ENCODE assay signal across 8 cellular contexts in the genomic region with DNA sequence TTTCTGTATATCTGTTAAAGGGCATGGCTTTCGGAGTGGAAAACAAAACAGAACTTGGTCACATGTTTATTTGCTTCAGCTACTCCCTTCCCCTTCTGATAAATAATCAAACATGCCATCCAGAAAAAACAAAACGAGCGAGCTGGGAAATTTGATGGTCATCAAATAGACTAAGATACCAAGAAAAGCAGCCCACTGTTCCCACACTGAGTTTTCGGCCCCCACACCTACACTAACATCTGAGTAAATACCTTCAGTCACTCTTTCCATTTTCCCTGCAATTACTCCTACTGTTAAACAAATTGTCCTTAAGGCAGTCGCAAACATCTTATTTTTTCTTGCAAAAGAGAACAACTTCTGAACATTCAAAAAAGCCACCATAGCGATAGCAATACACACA.
DNase-seq lines count a peak whose midpoint lies in the region; ATAC-seq and TF ChIP-seq lines count a peak whose summit lies in the region.

No MANE protein-coding gene starts in this region.

- no peak for ATAC-seq in SK-N-SH treated with all-trans-retinoic acid at 6 μM for 48 hours
- ATAC-seq in stimulated activated naive CD8-positive, alpha-beta T cell treated with anti-CD3 and anti-CD28 coated beads, Interleukin-15, amount 100 ng/mL, for 72 hours, result no peak
- no peak for ATAC-seq in GM21737 (IDR thresholded peaks at IDR 0.05; ENCODE audit: unreplicated experiment)

- DNase-seq in SK-N-SH (no peak), iris pigment epithelial cell (ENCODE audit: low read depth) (peak; percentile 54), NCI-H2227 treated with DMSO at 0.1 percent for 48 hours (lab: John Stamatoyannopoulos, UW) (no peak), cerebellar nuclear complex (lab: John Stamatoyannopoulos, UW) (no peak)
- DNase-seq in stimulated activated naive CD8-positive, alpha-beta T cell treated with anti-CD3 and anti-CD28 coated beads, Interleukin-15, amount 100 ng/mL, for 72 hours, result no peak

- H3K27me3 Mint-ChIP-seq in activated naive CD4-positive, alpha-beta T cell treated with anti-CD3 and anti-CD28 coated beads, Interleukin-2, amount 50 U/mL, for 24 hours, result no peaks in the 10 kb centered on the region
- H3K27me3 Mint-ChIP-seq in stimulated activated naive CD8-positive, alpha-beta T cell treated with anti-CD3 and anti-CD28 coated beads, Interleukin-15, amount 100 ng/mL, for 72 hours, result no peaks in the 10 kb centered on the region

- no peak for TF ChIP-seq RAD21 in SK-N-SH (IDR thresholded peaks at IDR 0.05; ENCODE audit: low read length)

- no peaks in the 10 kb centered on the region for H3K27me3 ChIP-seq in SK-N-SH (ENCODE audit: insufficient read depth)

- H2AFZ ChIP-seq in SK-N-SH (ENCODE audit: low read depth), result no peak overlapping the region

- no peaks in the 10 kb centered on the region for H3K9me3 Mint-ChIP-seq in activated naive CD4-positive, alpha-beta T cell treated with anti-CD3 and anti-CD28 coated beads, Interleukin-2, amount 50 U/mL, for 24 hours
- H3K9me3 Mint-ChIP-seq in stimulated activated naive CD8-positive, alpha-beta T cell treated with anti-CD3 and anti-CD28 coated beads, Interleukin-15, amount 100 ng/mL, for 72 hours, result no peaks in the 10 kb centered on the region

- CTCF ChIA-PET in SK-N-SH (lab: Yijun Ruan, JAX), result interaction anchor here (0.6 kb wide), 1 partner anchor 122 kb away, joined by 3 read pairs; no protein-coding TSS in a partner anchor

- WGBS in SK-N-SH (ENCODE audit: low lambda C conversion rate), result 80% methylated on average over 6 of the region's 6 CpGs

- no peaks in the 10 kb centered on the region for H3K9me3 ChIP-seq in SK-N-SH

- H3K4me3 Mint-ChIP-seq in activated naive CD4-positive, alpha-beta T cell treated with anti-CD3 and anti-CD28 coated beads, Interleukin-2, amount 50 U/mL, for 24 hours, result peak overlapping the region; percentile 98
- peak overlapping the region; percentile 81 to 91 for H3K4me3 Mint-ChIP-seq in stimulated activated naive CD8-positive, alpha-beta T cell treated with anti-CD3 and anti-CD28 coated beads, Interleukin-15, amount 100 ng/mL, for 72 hours

- peak overlapping the region; percentile 79; the same call in 1 of the 2 replicates for H3K4me2 ChIP-seq in SK-N-SH

- peaks cover 0 to 7% of the 10 kb centered on the region in 2 experiments for H3K36me3 ChIP-seq in SK-N-SH (replicated peaks in 1 of 2; ENCODE audit: control insufficient read depth in 1 of 2, insufficient read depth in 2 of 2, low read length in 1 of 2)

- H4K20me1 ChIP-seq in SK-N-SH (ENCODE audit: insufficient read depth), result no peaks in the 10 kb centered on the region

- H3K9me2 ChIP-seq in SK-N-SH, result no peaks in the 10 kb centered on the region

- peaks cover 0 to 12% of the 10 kb centered on the region in 2 experiments; a peak in 3 of 4 replicates for H3K4me1 ChIP-seq in SK-N-SH (ENCODE audit: control insufficient read depth in 1 of 2, insufficient read depth in 2 of 2, low read depth in 1 of 2, low read length in 1 of 2)

- no peak overlapping the region for H3K4me3 ChIP-seq in SK-N-SH (ENCODE audit: low read depth in 2 of 2, low read length in 1 of 2)

- H3K79me2 ChIP-seq in SK-N-SH (ENCODE audit: insufficient read depth), result peaks cover 43% of the 10 kb centered on the region

- POLR2A ChIA-PET in SK-N-SH (lab: Yijun Ruan, JAX), result no interaction called here

- H3K36me3 Mint-ChIP-seq in activated naive CD4-positive, alpha-beta T cell treated with anti-CD3 and anti-CD28 coated beads, Interleukin-2, amount 50 U/mL, for 24 hours, result peaks cover 18% of the 10 kb centered on the region

- peak overlapping the region; percentile 78; the same call in 1 of the 2 replicates for H3K9ac ChIP-seq in SK-N-SH

- H3K4me1 Mint-ChIP-seq in activated naive CD4-positive, alpha-beta T cell treated with anti-CD3 and anti-CD28 coated beads, Interleukin-2, amount 50 U/mL, for 24 hours, result peaks cover 69% of the 10 kb centered on the region
- H3K4me1 Mint-ChIP-seq in stimulated activated naive CD8-positive, alpha-beta T cell treated with anti-CD3 and anti-CD28 coated beads, Interleukin-15, amount 100 ng/mL, for 72 hours, result peaks cover 65% of the 10 kb centered on the region

- H3K27ac Mint-ChIP-seq in activated naive CD4-positive, alpha-beta T cell treated with anti-CD3 and anti-CD28 coated beads, Interleukin-2, amount 50 U/mL, for 24 hours, result peak overlapping the region; percentile 100
- peak overlapping the region; percentile 98 for H3K27ac Mint-ChIP-seq in stimulated activated naive CD8-positive, alpha-beta T cell treated with anti-CD3 and anti-CD28 coated beads, Interleukin-15, amount 100 ng/mL, for 72 hours

- no peak for TF ChIP-seq CTCF in SK-N-SH (IDR thresholded peaks at IDR 0.05)

- peaks cover 7% of the 10 kb centered on the region for H3F3A ChIP-seq in SK-N-SH (replicated peaks; ENCODE audit: insufficient read depth)

- TF ChIP-seq EP300 in SK-N-SH (IDR thresholded peaks at IDR 0.05; ENCODE audit: borderline replicate concordance in 1 of 2, low read depth in 1 of 2, low read length in 1 of 2), result no peak

- peak overlapping the region in 1 of 2 experiments; percentile 88; a peak in 2 of 4 replicates for H3K27ac ChIP-seq in SK-N-SH (ENCODE audit: low read depth in 2 of 2, low read length in 1 of 2)

TF ChIP-seq in SK-N-SH, 30 proteins besides CTCF, POLR2A, EP300 and RAD21:
- no peak for TF ChIP-seq YY1 (IDR thresholded peaks at IDR 0.05; ENCODE audit: low read depth)
- TF ChIP-seq, protein P1, sequence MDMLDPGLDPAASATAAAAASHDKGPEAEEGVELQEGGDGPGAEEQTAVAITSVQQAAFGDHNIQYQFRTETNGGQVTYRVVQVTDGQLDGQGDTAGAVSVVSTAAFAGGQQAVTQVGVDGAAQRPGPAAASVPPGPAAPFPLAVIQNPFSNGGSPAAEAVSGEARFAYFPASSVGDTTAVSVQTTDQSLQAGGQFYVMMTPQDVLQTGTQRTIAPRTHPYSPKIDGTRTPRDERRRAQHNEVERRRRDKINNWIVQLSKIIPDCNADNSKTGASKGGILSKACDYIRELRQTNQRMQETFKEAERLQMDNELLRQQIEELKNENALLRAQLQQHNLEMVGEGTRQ (IDR thresholded peaks at IDR 0.05; ENCODE audit: borderline replicate concordance, low read depth, low read length), result no peak

TF ChIP-seq in SK-N-SH treated with all-trans-retinoic acid at 6 μM for 48 hours, 23 proteins besides CTCF, POLR2A, EP300 and RAD21:
- TF ChIP-seq OSR1 (CRISPR knock-in tag; IDR thresholded peaks at IDR 0.05) (no peak), ZNF70 (CRISPR knock-in tag; IDR thresholded peaks at IDR 0.05) (no peak), TOX (CRISPR knock-in tag; IDR thresholded peaks at IDR 0.05; ENCODE audit: borderline replicate concordance) (no peak), ZC3H10 (CRISPR knock-in tag; IDR thresholded peaks at IDR 0.05) (no peak), ZFP3 (CRISPR knock-in tag; IDR thresholded peaks at IDR 0.05) (no peak), TCF4 (CRISPR knock-in tag; IDR thresholded peaks at IDR 0.05; ENCODE audit: borderline replicate concordance) (no peak), GLIS3 (CRISPR knock-in tag; IDR thresholded peaks at IDR 0.05) (no peak), BACH2 (CRISPR knock-in tag; IDR thresholded peaks at IDR 0.05; ENCODE audit: borderline replicate concordance) (no peak), ISL1 (CRISPR knock-in tag; IDR thresholded peaks at IDR 0.05) (no peak), ZNF565 (CRISPR knock-in tag; conservative IDR thresholded peaks at IDR 0.05; ENCODE audit: low read depth) (no peak), ARNTL (CRISPR knock-in tag; IDR thresholded peaks at IDR 0.05; ENCODE audit: borderline replicate concordance, low read depth) (no peak), ZNF8 (CRISPR knock-in tag; IDR thresholded peaks at IDR 0.05) (no peak)
- TF ChIP-seq, protein P2, sequence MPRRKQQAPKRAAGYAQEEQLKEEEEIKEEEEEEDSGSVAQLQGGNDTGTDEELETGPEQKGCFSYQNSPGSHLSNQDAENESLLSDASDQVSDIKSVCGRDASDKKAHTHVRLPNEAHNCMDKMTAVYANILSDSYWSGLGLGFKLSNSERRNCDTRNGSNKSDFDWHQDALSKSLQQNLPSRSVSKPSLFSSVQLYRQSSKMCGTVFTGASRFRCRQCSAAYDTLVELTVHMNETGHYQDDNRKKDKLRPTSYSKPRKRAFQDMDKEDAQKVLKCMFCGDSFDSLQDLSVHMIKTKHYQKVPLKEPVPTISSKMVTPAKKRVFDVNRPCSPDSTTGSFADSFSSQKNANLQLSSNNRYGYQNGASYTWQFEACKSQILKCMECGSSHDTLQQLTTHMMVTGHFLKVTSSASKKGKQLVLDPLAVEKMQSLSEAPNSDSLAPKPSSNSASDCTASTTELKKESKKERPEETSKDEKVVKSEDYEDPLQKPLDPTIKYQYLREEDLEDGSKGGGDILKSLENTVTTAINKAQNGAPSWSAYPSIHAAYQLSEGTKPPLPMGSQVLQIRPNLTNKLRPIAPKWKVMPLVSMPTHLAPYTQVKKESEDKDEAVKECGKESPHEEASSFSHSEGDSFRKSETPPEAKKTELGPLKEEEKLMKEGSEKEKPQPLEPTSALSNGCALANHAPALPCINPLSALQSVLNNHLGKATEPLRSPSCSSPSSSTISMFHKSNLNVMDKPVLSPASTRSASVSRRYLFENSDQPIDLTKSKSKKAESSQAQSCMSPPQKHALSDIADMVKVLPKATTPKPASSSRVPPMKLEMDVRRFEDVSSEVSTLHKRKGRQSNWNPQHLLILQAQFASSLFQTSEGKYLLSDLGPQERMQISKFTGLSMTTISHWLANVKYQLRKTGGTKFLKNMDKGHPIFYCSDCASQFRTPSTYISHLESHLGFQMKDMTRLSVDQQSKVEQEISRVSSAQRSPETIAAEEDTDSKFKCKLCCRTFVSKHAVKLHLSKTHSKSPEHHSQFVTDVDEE (CRISPR knock-in tag; IDR thresholded peaks at IDR 0.05), result no peak
- TF ChIP-seq, protein P3, sequence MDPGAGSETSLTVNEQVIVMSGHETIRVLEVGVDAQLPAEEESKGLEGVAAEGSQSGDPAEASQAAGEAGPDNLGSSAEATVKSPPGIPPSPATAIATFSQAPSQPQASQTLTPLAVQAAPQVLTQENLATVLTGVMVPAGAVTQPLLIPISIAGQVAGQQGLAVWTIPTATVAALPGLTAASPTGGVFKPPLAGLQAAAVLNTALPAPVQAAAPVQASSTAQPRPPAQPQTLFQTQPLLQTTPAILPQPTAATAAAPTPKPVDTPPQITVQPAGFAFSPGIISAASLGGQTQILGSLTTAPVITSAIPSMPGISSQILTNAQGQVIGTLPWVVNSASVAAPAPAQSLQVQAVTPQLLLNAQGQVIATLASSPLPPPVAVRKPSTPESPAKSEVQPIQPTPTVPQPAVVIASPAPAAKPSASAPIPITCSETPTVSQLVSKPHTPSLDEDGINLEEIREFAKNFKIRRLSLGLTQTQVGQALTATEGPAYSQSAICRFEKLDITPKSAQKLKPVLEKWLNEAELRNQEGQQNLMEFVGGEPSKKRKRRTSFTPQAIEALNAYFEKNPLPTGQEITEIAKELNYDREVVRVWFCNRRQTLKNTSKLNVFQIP (CRISPR knock-in tag; IDR thresholded peaks at IDR 0.05; ENCODE audit: borderline replicate concordance, low read depth), result no peak
